9 cellular contexts compared by ENCODE assay signal in genomic region chr17:7293821-7294613, GRCh38. TPM values are rescaled to one million over a fixed set of nuclear protein-coding genes. Genes with fewer than 3 reads are reported as not detected.
DNase-seq lines count a peak whose midpoint lies in the region; ATAC-seq and TF ChIP-seq lines count a peak whose summit lies in the region.
"Had no signal": no experiment of that assay in that cellular context is flagged by ENCODE, and none has a peak within 500 bp of the region (broad histone marks: within the 10 kb centered on the region; RNA-seq: fewer than 3 reads in every experiment).

No MANE protein-coding gene starts in this region.

- no peak for TF ChIP-seq CTCF in activated CD8-positive, alpha-beta T cell treated with anti-CD3 and anti-CD28 coated beads for 36 hours (IDR thresholded peaks at IDR 0.05)
- TF ChIP-seq CTCF in suprapubic skin (IDR thresholded peaks at IDR 0.05): no peak

- H3K27ac ChIP-seq in suprapubic skin: peak overlapping the region; percentile 76

- H3K9me3 ChIP-seq in suprapubic skin: no peaks in the 10 kb centered on the region

- intact Hi-C loops in activated CD4-positive, alpha-beta T cell treated with anti-CD3 and anti-CD28 coated beads, Interleukin-2, amount 10 ng/mL, durations not matched to agents 24 days and 14 days (cut with micrococcal nuclease): no loop called here
- intact Hi-C loops in activated CD8-positive, alpha-beta T cell treated with anti-CD3 and anti-CD28 coated beads for 36 hours (cut with micrococcal nuclease): loop anchor here (2.0 kb wide), 1 partner anchor 13 kb away; the partner anchor contains the start of gene SLC2A4

- H3K36me3 ChIP-seq in suprapubic skin: no peaks in the 10 kb centered on the region

- peaks cover 57% of the 10 kb centered on the region for H3K4me1 ChIP-seq in suprapubic skin

- POLR2A ChIA-PET in activated CD8-positive, alpha-beta T cell treated with anti-CD3 and anti-CD28 coated beads for 36 hours (lab: Charles Lee): interaction anchor here (0.6 to 1.9 kb wide), 3 partner anchors 12 to 26 kb away, joined by 3 to 7 read pairs (median 5); partner anchors contain the start of gene SLC2A4

- TF ChIP-seq POLR2A in suprapubic skin (IDR thresholded peaks at IDR 0.05): no peak

- H3K4me3 ChIP-seq in suprapubic skin: peak overlapping the region; percentile 46

- no peak for ATAC-seq in activated CD8-positive, alpha-beta T cell treated with anti-CD3 and anti-CD28 coated beads for 36 hours
- ATAC-seq in HG02759 (IDR thresholded peaks at IDR 0.05; ENCODE audit: unreplicated experiment): no peak
- ATAC-seq in GM19455 (IDR thresholded peaks at IDR 0.05; ENCODE audit: unreplicated experiment): no peak

- peaks cover 15% of the 10 kb centered on the region for H3K4me1 Mint-ChIP-seq in activated CD4-positive, alpha-beta T cell treated with anti-CD3 and anti-CD28 coated beads, Interleukin-2, amount 10 ng/mL, durations not matched to agents 24 days and 14 days
- peaks cover 14% of the 10 kb centered on the region for H3K4me1 Mint-ChIP-seq in activated CD8-positive, alpha-beta T cell treated with anti-CD3 and anti-CD28 coated beads for 36 hours (ENCODE audit: low read depth)

- DNase-seq in activated CD4-positive, alpha-beta T cell treated with anti-CD3 and anti-CD28 coated beads, Interleukin-2, amount 10 ng/mL, durations not matched to agents 24 days and 14 days: peak; percentile 75
- DNase-seq in activated CD4-positive, alpha-beta T cell treated with anti-CD3 and anti-CD28 coated beads, Interleukin-2, amount 50 U/mL, for 48 hours: no peak
- DNase-seq in activated CD8-positive, alpha-beta T cell treated with anti-CD3 and anti-CD28 coated beads for 36 hours: peak; percentile 42
- DNase-seq in islet precursor cell: peak; percentile 79
- DNase-seq in suprapubic skin (ENCODE audit: low spot score in 2 of 2): no peak
- DNase-seq in GM03348 (ENCODE audit: low spot score): no peak

- 6% methylated on average over 40 of the region's 75 CpGs for WGBS in suprapubic skin

- peaks cover 43% of the 10 kb centered on the region for H3K27me3 Mint-ChIP-seq in activated CD4-positive, alpha-beta T cell treated with anti-CD3 and anti-CD28 coated beads, Interleukin-2, amount 10 ng/mL, durations not matched to agents 24 days and 14 days
- peaks cover 23% of the 10 kb centered on the region for H3K27me3 Mint-ChIP-seq in activated CD8-positive, alpha-beta T cell treated with anti-CD3 and anti-CD28 coated beads for 36 hours

- H3K36me3 Mint-ChIP-seq in activated CD4-positive, alpha-beta T cell treated with anti-CD3 and anti-CD28 coated beads, Interleukin-2, amount 10 ng/mL, durations not matched to agents 24 days and 14 days (ENCODE audit: low read depth): no peaks in the 10 kb centered on the region
- no peaks in the 10 kb centered on the region for H3K36me3 Mint-ChIP-seq in activated CD8-positive, alpha-beta T cell treated with anti-CD3 and anti-CD28 coated beads for 36 hours (ENCODE audit: low read depth)

- H3K27me3 ChIP-seq in suprapubic skin: peaks cover 59% of the 10 kb centered on the region

- H3K4me3 Mint-ChIP-seq in activated CD4-positive, alpha-beta T cell treated with anti-CD3 and anti-CD28 coated beads, Interleukin-2, amount 10 ng/mL, durations not matched to agents 24 days and 14 days: peak overlapping the region; percentile 77
- peak overlapping the region; percentile 24 for H3K4me3 Mint-ChIP-seq in activated CD8-positive, alpha-beta T cell treated with anti-CD3 and anti-CD28 coated beads for 36 hours

- TF ChIP-seq EP300 in suprapubic skin (IDR thresholded peaks at IDR 0.05): no peak

- no peak overlapping the region for H3K27ac Mint-ChIP-seq in activated CD4-positive, alpha-beta T cell treated with anti-CD3 and anti-CD28 coated beads, Interleukin-2, amount 10 ng/mL, durations not matched to agents 24 days and 14 days
- H3K27ac Mint-ChIP-seq in activated CD8-positive, alpha-beta T cell treated with anti-CD3 and anti-CD28 coated beads for 36 hours: no peak overlapping the region

- CTCF ChIA-PET in activated CD8-positive, alpha-beta T cell treated with anti-CD3 and anti-CD28 coated beads for 36 hours (lab: Charles Lee): interaction anchor here (0.6 to 1.0 kb wide), 2 partner anchors 14 to 29 kb away, joined by 3 read pairs; no protein-coding TSS in a partner anchor

- no peaks in the 10 kb centered on the region for H3K9me3 Mint-ChIP-seq in activated CD4-positive, alpha-beta T cell treated with anti-CD3 and anti-CD28 coated beads, Interleukin-2, amount 10 ng/mL, durations not matched to agents 24 days and 14 days
- no peaks in the 10 kb centered on the region for H3K9me3 Mint-ChIP-seq in activated CD8-positive, alpha-beta T cell treated with anti-CD3 and anti-CD28 coated beads for 36 hours

RNA-seq across cellular contexts. Expression of gene YBX2, which starts 0.4 kb away (rescaled TPM):
- 0.21 and 0.33 TPM in 2 replicates for total RNA-seq in activated CD4-positive, alpha-beta T cell treated with anti-CD3 and anti-CD28 coated beads, Interleukin-2, amount 10 ng/mL, durations not matched to agents 24 days and 14 days
- total RNA-seq in activated CD8-positive, alpha-beta T cell treated with anti-CD3 and anti-CD28 coated beads for 36 hours: under 1 TPM; 0.56 to 0.83 TPM
- total RNA-seq in suprapubic skin: 1 to 10 TPM; 1.9 to 9.7 (median 4.0) TPM

RNA-seq across cellular contexts. Expression of gene SLC2A4, which starts 12.5 kb away (rescaled TPM):
- 0.17 and 0.37 TPM in 2 replicates for total RNA-seq in activated CD4-positive, alpha-beta T cell treated with anti-CD3 and anti-CD28 coated beads, Interleukin-2, amount 10 ng/mL, durations not matched to agents 24 days and 14 days
- under 1 TPM; 0.07 to 0.25 TPM for total RNA-seq in activated CD8-positive, alpha-beta T cell treated with anti-CD3 and anti-CD28 coated beads for 36 hours
- total RNA-seq in suprapubic skin: 10 to 100 TPM in 2 of 4 donors, 1 to 10 TPM in 2; 2.4 to 19.4 (median 10.8) TPM
- total RNA-seq: NCI-H460 had no signal

RNA-seq across cellular contexts. Expression of gene EIF5A, which starts 13.4 kb away (rescaled TPM):
- 1,303 and 1,327 TPM in 2 replicates for total RNA-seq in activated CD4-positive, alpha-beta T cell treated with anti-CD3 and anti-CD28 coated beads, Interleukin-2, amount 10 ng/mL, durations not matched to agents 24 days and 14 days
- total RNA-seq in activated CD8-positive, alpha-beta T cell treated with anti-CD3 and anti-CD28 coated beads for 36 hours: 1,000 to 10,000 TPM; 1,064 TPM
- 100 to 1,000 TPM; 172 to 314 (median 239) TPM for total RNA-seq in suprapubic skin

RNA-seq across cellular contexts. Expression of gene GPS2, which starts 21.1 kb away (rescaled TPM):
- 51.5 and 56.2 TPM in 2 replicates for total RNA-seq in activated CD4-positive, alpha-beta T cell treated with anti-CD3 and anti-CD28 coated beads, Interleukin-2, amount 10 ng/mL, durations not matched to agents 24 days and 14 days
- 10 to 100 TPM; 31.8 to 36.8 TPM for total RNA-seq in activated CD8-positive, alpha-beta T cell treated with anti-CD3 and anti-CD28 coated beads for 36 hours
- 100 to 1,000 TPM in 1 of 4 donors, 10 to 100 TPM in 3; 77.4 to 123 (median 87.0) TPM for total RNA-seq in suprapubic skin

RNA-seq across cellular contexts. Expression of gene CLDN7, which starts 31.7 kb away (rescaled TPM):
- total RNA-seq in activated CD4-positive, alpha-beta T cell treated with anti-CD3 and anti-CD28 coated beads, Interleukin-2, amount 10 ng/mL, durations not matched to agents 24 days and 14 days: 0.31 and 0.40 TPM in 2 replicates
- 1 to 10 TPM; 1.5 to 1.7 TPM for total RNA-seq in activated CD8-positive, alpha-beta T cell treated with anti-CD3 and anti-CD28 coated beads for 36 hours
- total RNA-seq in suprapubic skin: 10 to 100 TPM in 2 of 4 donors, 1 to 10 TPM in 2; 7.7 to 14.5 (median 11.0) TPM

Comparison
In these comparisons a context has a peak if more than half of its experiments do, and no peak if none do; other contexts are left out.
1. DNase-seq: peak in activated CD4-positive, alpha-beta T cell treated with anti-CD3 and anti-CD28 coated beads, Interleukin-2, amount 10 ng/mL, durations not matched to agents 24 days and 14 days (single experiment), activated CD8-positive, alpha-beta T cell treated with anti-CD3 and anti-CD28 coated beads for 36 hours (single experiment) and islet precursor cell (single experiment); none in activated CD4-positive, alpha-beta T cell treated with anti-CD3 and anti-CD28 coated beads, Interleukin-2, amount 50 U/mL, for 48 hours (0 of 2), suprapubic skin (0 of 2) and GM03348 (single experiment).